In the genomic region with DNA sequence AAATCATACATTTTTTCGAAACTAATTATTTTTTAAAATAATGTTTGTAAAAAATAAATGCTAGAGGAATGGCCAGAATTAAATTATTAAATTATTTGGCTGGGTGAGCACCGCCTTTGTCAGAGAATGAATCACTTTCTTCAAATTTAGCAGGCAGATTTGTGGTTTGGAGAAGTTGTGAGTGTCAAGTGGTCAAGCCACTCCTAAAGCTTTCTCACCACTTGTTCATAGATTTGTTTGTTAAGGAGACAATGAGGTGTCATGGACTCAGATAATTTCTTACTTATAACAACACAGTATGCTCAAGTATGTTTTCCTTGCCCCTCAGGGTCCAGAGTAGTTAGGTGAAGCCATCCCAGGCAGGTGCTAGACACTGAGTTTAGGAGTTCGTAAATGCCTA, we compare ENCODE assay signal across 21 cellular contexts.
"Had no signal": no experiment of that assay in that cellular context is flagged by ENCODE, and none has a peak within 500 bp of the region (broad histone marks: within the 10 kb centered on the region; RNA-seq: fewer than 3 reads in every experiment).

No MANE protein-coding gene starts in this region.

- FAIRE-seq: TTC549, urothelium cell line had no signal

- H3K4me3 Mint-ChIP-seq: activated CD4-positive, alpha-beta memory T cell treated with anti-CD3 and anti-CD28 coated beads, Interleukin-2, amount 10 ng/mL, durations not matched to agents 7 days and 5 days; activated CD8-positive, alpha-beta memory T cell treated with anti-CD3 and anti-CD28 coated beads, Interleukin-2, amount 10 ng/mL, durations not matched to agents 7 days and 5 days; activated naive CD8-positive, alpha-beta T cell treated with anti-CD3 and anti-CD28 coated beads for 36 hours; brain; central memory CD8-positive, alpha-beta T cell; WTC11 had no signal

- H3K36me3 Mint-ChIP-seq: activated CD8-positive, alpha-beta memory T cell treated with anti-CD3 and anti-CD28 coated beads, Interleukin-2, amount 10 ng/mL, durations not matched to agents 7 days and 5 days; activated naive CD8-positive, alpha-beta T cell treated with anti-CD3 and anti-CD28 coated beads for 36 hours; brain had no signal

- DNase-seq: activated CD4-positive, alpha-beta memory T cell treated with anti-CD3 and anti-CD28 coated beads, Interleukin-2, amount 10 ng/mL, durations not matched to agents 7 days and 5 days; activated CD4-positive, alpha-beta T cell treated with anti-CD3 and anti-CD28 coated beads for 48 hours; activated CD8-positive, alpha-beta memory T cell treated with anti-CD3 and anti-CD28 coated beads, Interleukin-2, amount 10 ng/mL, durations not matched to agents 7 days and 5 days; activated naive CD4-positive, alpha-beta T cell; activated naive CD8-positive, alpha-beta T cell treated with anti-CD3 and anti-CD28 coated beads for 36 hours; amniotic stem cell; cortex of kidney; midbrain; stimulated activated CD4-positive, alpha-beta T cell treated with anti-CD3 and anti-CD28 coated beads, Interleukin-2, amount 100 ng/mL, for 24 hours; stimulated activated naive CD8-positive, alpha-beta T cell treated with anti-CD3 and anti-CD28 coated beads, Interleukin-15, Interleukin-2, amounts not matched to agents 100 U/mL and 50 U/mL, for 24 hours; substantia nigra had no signal

- H3K27me3 Mint-ChIP-seq: activated CD4-positive, alpha-beta memory T cell treated with anti-CD3 and anti-CD28 coated beads, Interleukin-2, amount 10 ng/mL, durations not matched to agents 7 days and 5 days; activated CD8-positive, alpha-beta memory T cell treated with anti-CD3 and anti-CD28 coated beads, Interleukin-2, amount 10 ng/mL, durations not matched to agents 7 days and 5 days; activated naive CD8-positive, alpha-beta T cell treated with anti-CD3 and anti-CD28 coated beads for 36 hours; brain; central memory CD8-positive, alpha-beta T cell had no signal

- H3K4me1 Mint-ChIP-seq: activated CD4-positive, alpha-beta memory T cell treated with anti-CD3 and anti-CD28 coated beads, Interleukin-2, amount 10 ng/mL, durations not matched to agents 7 days and 5 days; activated CD8-positive, alpha-beta memory T cell treated with anti-CD3 and anti-CD28 coated beads, Interleukin-2, amount 10 ng/mL, durations not matched to agents 7 days and 5 days; activated naive CD8-positive, alpha-beta T cell treated with anti-CD3 and anti-CD28 coated beads for 36 hours; brain; central memory CD8-positive, alpha-beta T cell had no signal

- H3K36me3 ChIP-seq: esophagus muscularis mucosa, right atrium auricular region, tibial nerve had no signal

- H3K27ac ChIP-seq: esophagus muscularis mucosa, right atrium auricular region, tibial nerve had no signal

- ATAC-seq: activated CD8-positive, alpha-beta memory T cell treated with anti-CD3 and anti-CD28 coated beads, Interleukin-2, amount 10 ng/mL, durations not matched to agents 7 days and 5 days; left lobe of liver; stimulated activated naive CD8-positive, alpha-beta T cell treated with anti-CD3 and anti-CD28 coated beads, Interleukin-15, Interleukin-2, amounts not matched to agents 100 U/mL and 50 U/mL, for 24 hours; WTC11 had no signal

- H3K4me3 ChIP-seq: esophagus muscularis mucosa, lung, right atrium auricular region, tibial nerve had no signal

- H3K4me1 ChIP-seq: esophagus muscularis mucosa, right atrium auricular region, tibial nerve had no signal

- H3K27ac Mint-ChIP-seq: activated CD4-positive, alpha-beta memory T cell treated with anti-CD3 and anti-CD28 coated beads, Interleukin-2, amount 10 ng/mL, durations not matched to agents 7 days and 5 days; activated CD8-positive, alpha-beta memory T cell treated with anti-CD3 and anti-CD28 coated beads, Interleukin-2, amount 10 ng/mL, durations not matched to agents 7 days and 5 days; activated naive CD8-positive, alpha-beta T cell treated with anti-CD3 and anti-CD28 coated beads for 36 hours; brain; WTC11 had no signal

- H3K9me3 ChIP-seq: esophagus muscularis mucosa, right atrium auricular region, tibial nerve had no signal

- H3K27me3 ChIP-seq: esophagus muscularis mucosa, right atrium auricular region, tibial nerve had no signal

- H3K9me3 Mint-ChIP-seq: activated CD4-positive, alpha-beta memory T cell treated with anti-CD3 and anti-CD28 coated beads, Interleukin-2, amount 10 ng/mL, durations not matched to agents 7 days and 5 days; activated naive CD8-positive, alpha-beta T cell treated with anti-CD3 and anti-CD28 coated beads for 36 hours had no signal
